In genomic region chr17:35578929-35579448, GRCh38 we compare ENCODE assay signal across 7 cellular contexts. TPM values are rescaled to one million over a fixed set of nuclear protein-coding genes. Genes with fewer than 3 reads are reported as not detected.
DNase-seq lines count a peak whose midpoint lies in the region; ATAC-seq and TF ChIP-seq lines count a peak whose summit lies in the region.

No MANE protein-coding gene starts in this region.

- no peak for TF ChIP-seq EP300 in stomach (IDR thresholded peaks at IDR 0.05)

- H3K4me1 Mint-ChIP-seq in activated CD8-positive, alpha-beta T cell treated with anti-CD3 and anti-CD28 coated beads for 36 hours (ENCODE audit: low read depth) = peaks cover 28% of the 10 kb centered on the region

- H3K4me3 ChIP-seq in HUES48 (ENCODE audit: low read depth, low read length) (peak overlapping the region; percentile 98), iPS-18a (ENCODE audit: low read length) (peak overlapping the region; percentile 94), stomach (peak overlapping the region; percentile 58 to 74 (median 68))

- peak overlapping the region; percentile 100 for H3K27ac Mint-ChIP-seq in activated CD8-positive, alpha-beta T cell treated with anti-CD3 and anti-CD28 coated beads for 36 hours

- no peak for DNase-seq in activated CD8-positive, alpha-beta T cell treated with anti-CD3 and anti-CD28 coated beads for 36 hours
- no peak for DNase-seq in stomach
- no peak for DNase-seq in activated effector memory CD4-positive, alpha-beta T cell treated with anti-CD3 and anti-CD28 coated beads, Interleukin-2, amount 50 U/mL, for 16 hours
- no peak for DNase-seq in NCI-H1694 treated with DMSO at 0.1 percent for 48 hours (lab: John Stamatoyannopoulos, UW)
- DNase-seq in omental fat pad (ENCODE audit: low spot score) = no peak

- no peaks in the 10 kb centered on the region for H3K9me3 ChIP-seq in HUES48 (ENCODE audit: control insufficient read depth, insufficient read depth, low read length)
- no peaks in the 10 kb centered on the region for H3K9me3 ChIP-seq in iPS-18a (ENCODE audit: control insufficient read depth, low read depth, low read length)
- no peaks in the 10 kb centered on the region for H3K9me3 ChIP-seq in stomach

- intact Hi-C loops in activated CD8-positive, alpha-beta T cell treated with anti-CD3 and anti-CD28 coated beads for 36 hours (cut with micrococcal nuclease) = no loop called here
- intact Hi-C loops in stomach (cut with DNase I; ENCODE audit: low total_unique reads) = no loop called here

- peak overlapping the region; percentile 93 for H3K27ac ChIP-seq in HUES48 (ENCODE audit: low read depth, low read length)
- H3K27ac ChIP-seq in iPS-18a (ENCODE audit: low read length) = peak overlapping the region; percentile 60
- peak overlapping the region; percentile 89 to 95 (median 91) for H3K27ac ChIP-seq in stomach

- H3K36me3 Mint-ChIP-seq in activated CD8-positive, alpha-beta T cell treated with anti-CD3 and anti-CD28 coated beads for 36 hours (ENCODE audit: low read depth) = peaks cover 15% of the 10 kb centered on the region

- no peaks in the 10 kb centered on the region for H3K27me3 Mint-ChIP-seq in activated CD8-positive, alpha-beta T cell treated with anti-CD3 and anti-CD28 coated beads for 36 hours

- no peaks in the 10 kb centered on the region for H3K9me3 Mint-ChIP-seq in activated CD8-positive, alpha-beta T cell treated with anti-CD3 and anti-CD28 coated beads for 36 hours

- CTCF ChIA-PET in activated CD8-positive, alpha-beta T cell treated with anti-CD3 and anti-CD28 coated beads for 36 hours (lab: Charles Lee) = interaction anchor here (0.6 to 2.8 kb wide), 12 partner anchors 8 to 266 kb away, joined by 3 to 14 read pairs (median 5); partner anchors contain the start of genes AP2B1 and SLFN12L

- POLR2A ChIA-PET in activated CD8-positive, alpha-beta T cell treated with anti-CD3 and anti-CD28 coated beads for 36 hours (lab: Charles Lee) = interaction anchor here (0.7 to 3.0 kb wide), 17 partner anchors 8 to 597 kb away, joined by 3 to 23 read pairs (median 5); partner anchors contain the start of genes AP2B1, SLFN11, SLFN12L and SLFN5

- peaks cover 3% of the 10 kb centered on the region; the same call in 1 of the 2 replicates for H3K4me1 ChIP-seq in HUES48 (ENCODE audit: control insufficient read depth, insufficient read depth, low read length)
- peaks cover 4% of the 10 kb centered on the region for H3K4me1 ChIP-seq in iPS-18a (ENCODE audit: control insufficient read depth, low read depth, low read length)
- peaks cover 16 to 25% (median 18%) of the 10 kb centered on the region in 4 donors for H3K4me1 ChIP-seq in stomach

- no peak for TF ChIP-seq POLR2A in stomach (IDR thresholded peaks at IDR 0.05)

- WGBS in stomach, 5 donors = 5 to 7% (median 6%) methylated on average over 12 of the region's 12 CpGs

- peaks cover 18% of the 10 kb centered on the region for H3K36me3 ChIP-seq in HUES48 (ENCODE audit: control insufficient read depth, insufficient read depth, low read length)
- H3K36me3 ChIP-seq in iPS-18a (ENCODE audit: control insufficient read depth, low read depth, low read length) = peaks cover 5% of the 10 kb centered on the region
- peaks cover 0 to 28% (median 23%) of the 10 kb centered on the region in 4 donors for H3K36me3 ChIP-seq in stomach

- peak overlapping the region; percentile 96 for H3K9ac ChIP-seq in HUES48 (ENCODE audit: low read depth, low read length)
- H3K9ac ChIP-seq in iPS-18a (ENCODE audit: low read length) = peak overlapping the region; percentile 92

- no peaks in the 10 kb centered on the region for H3K27me3 ChIP-seq in HUES48 (ENCODE audit: control insufficient read depth, insufficient read depth, low read length)
- H3K27me3 ChIP-seq in iPS-18a (ENCODE audit: control insufficient read depth, insufficient read depth, low read length) = no peaks in the 10 kb centered on the region
- no peaks in the 10 kb centered on the region for H3K27me3 ChIP-seq in stomach

- peak; percentile 37 for ATAC-seq in activated CD8-positive, alpha-beta T cell treated with anti-CD3 and anti-CD28 coated beads for 36 hours
- ATAC-seq in omental fat pad (ENCODE audit: low FRiP score) = no peak

- no peak for TF ChIP-seq CTCF in activated CD8-positive, alpha-beta T cell treated with anti-CD3 and anti-CD28 coated beads for 36 hours (IDR thresholded peaks at IDR 0.05)
- TF ChIP-seq CTCF in stomach (IDR thresholded peaks at IDR 0.05) (no peak), omental fat pad (IDR thresholded peaks at IDR 0.05) (no peak)

- H3K4me3 Mint-ChIP-seq in activated CD8-positive, alpha-beta T cell treated with anti-CD3 and anti-CD28 coated beads for 36 hours = peak overlapping the region; percentile 100

RNA-seq across cellular contexts. Expression of gene PEX12, which starts 0.6 kb away (rescaled TPM):
- 1 to 10 TPM; 5.1 to 5.6 TPM for total RNA-seq in activated CD8-positive, alpha-beta T cell treated with anti-CD3 and anti-CD28 coated beads for 36 hours
- 1 to 10 TPM in 3 of 5 donors, under 1 TPM in 1, not detected in 1; 0.58 to 3.2 (median 2.5) TPM for total RNA-seq in stomach
- polyA plus RNA-seq in stomach = 1 to 10 TPM in 2 of 3 donors, under 1 TPM in 1; 0.76 to 3.1 (median 1.4) TPM
- total RNA-seq in omental fat pad = 1 to 10 TPM; 3.5 to 7.4 (median 5.2) TPM

RNA-seq across cellular contexts. Expression of gene AP2B1, which starts 8.1 kb away (rescaled TPM):
- total RNA-seq in activated CD8-positive, alpha-beta T cell treated with anti-CD3 and anti-CD28 coated beads for 36 hours = 100 to 1,000 TPM; 157 to 161 TPM
- total RNA-seq in stomach = 100 to 1,000 TPM in 1 of 5 donors, 10 to 100 TPM in 4; 45.5 to 171 (median 71.0) TPM
- 10 to 100 TPM; 21.6 to 34.1 (median 32.1) TPM for polyA plus RNA-seq in stomach
- total RNA-seq in omental fat pad = 10 to 100 TPM; 62.6 to 94.3 (median 79.4) TPM

RNA-seq across cellular contexts. Expression of gene SLFN14, which starts 18.4 kb away (rescaled TPM):
- under 1 TPM in 1 of 2 experiments, not detected in 1; 0.11 TPM for total RNA-seq in activated CD8-positive, alpha-beta T cell treated with anti-CD3 and anti-CD28 coated beads for 36 hours
- total RNA-seq in stomach (not detected), omental fat pad (not detected)
- polyA plus RNA-seq in stomach = not detected

RNA-seq across cellular contexts. Expression of gene SLFN12L, which starts 41.5 kb away (rescaled TPM):
- total RNA-seq in activated CD8-positive, alpha-beta T cell treated with anti-CD3 and anti-CD28 coated beads for 36 hours = 10 to 100 TPM; 41.7 to 42.5 TPM
- total RNA-seq in stomach (1 to 10 TPM in 4 of 5 donors, under 1 TPM in 1; 0.58 to 7.0 (median 1.8) TPM), omental fat pad (10 to 100 TPM in 1 of 4 donors, 1 to 10 TPM in 3; 2.3 to 31.2 (median 4.7) TPM)
- polyA plus RNA-seq in stomach = under 1 TPM in 2 of 3 donors, not detected in 1; 0.15 to 0.37 TPM
